In the genomic region with DNA sequence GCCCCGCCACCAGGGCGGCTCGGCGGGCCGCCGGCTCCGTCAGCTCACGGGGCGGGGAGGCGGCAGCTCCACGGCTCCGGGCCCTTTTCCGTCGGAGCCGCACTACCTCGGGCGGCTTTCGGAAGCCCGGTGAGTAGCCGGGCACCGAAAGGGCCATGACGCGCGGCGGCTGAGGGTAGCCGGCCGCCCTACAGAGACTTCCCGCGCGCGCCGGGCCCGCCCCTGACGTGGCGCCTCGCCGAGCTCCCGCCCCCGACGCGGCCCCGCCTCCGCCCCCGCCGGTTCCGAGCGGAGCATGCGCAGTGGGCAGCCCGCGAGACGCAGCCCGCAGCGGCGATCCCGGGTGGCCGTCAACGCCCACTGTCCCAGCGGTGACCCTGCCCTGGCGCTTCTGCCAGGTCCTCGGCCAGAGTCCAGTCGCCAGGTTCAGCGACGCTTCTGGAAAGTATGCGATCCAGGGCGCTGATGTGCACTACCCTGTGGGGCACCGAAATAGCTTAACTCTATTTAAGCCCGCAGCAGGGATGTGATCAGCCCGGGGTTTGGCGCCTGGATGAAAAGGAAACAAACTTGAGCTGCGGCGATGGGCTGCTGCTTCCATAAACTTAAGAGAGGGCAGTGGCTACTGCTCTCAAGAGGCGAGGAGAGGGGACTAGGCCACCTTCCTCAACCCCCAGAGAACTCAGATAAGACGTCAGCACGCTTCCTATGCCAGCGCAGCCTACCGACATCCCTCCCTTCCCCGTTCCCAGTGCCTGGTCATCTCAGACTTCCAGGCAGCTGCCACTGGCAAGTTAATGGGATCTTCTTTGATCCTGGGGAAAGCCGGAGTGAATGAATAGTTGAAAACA, we compare ENCODE assay signal across 1 cellular context.
TF ChIP-seq lines count a peak whose summit lies in the region.

A gene with protein sequence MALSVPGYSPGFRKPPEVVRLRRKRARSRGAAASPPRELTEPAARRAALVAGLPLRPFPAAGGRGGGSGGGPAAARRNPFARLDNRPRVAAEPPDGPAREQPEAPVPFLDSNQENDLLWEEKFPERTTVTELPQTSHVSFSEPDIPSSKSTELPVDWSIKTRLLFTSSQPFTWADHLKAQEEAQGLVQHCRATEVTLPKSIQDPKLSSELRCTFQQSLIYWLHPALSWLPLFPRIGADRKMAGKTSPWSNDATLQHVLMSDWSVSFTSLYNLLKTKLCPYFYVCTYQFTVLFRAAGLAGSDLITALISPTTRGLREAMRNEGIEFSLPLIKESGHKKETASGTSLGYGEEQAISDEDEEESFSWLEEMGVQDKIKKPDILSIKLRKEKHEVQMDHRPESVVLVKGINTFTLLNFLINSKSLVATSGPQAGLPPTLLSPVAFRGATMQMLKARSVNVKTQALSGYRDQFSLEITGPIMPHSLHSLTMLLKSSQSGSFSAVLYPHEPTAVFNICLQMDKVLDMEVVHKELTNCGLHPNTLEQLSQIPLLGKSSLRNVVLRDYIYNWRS (minus strand): TSS at position 200 of the 851 bp plus-strand sequence. CDS start 43 bp downstream, at position 157.

TF ChIP-seq in K562, 482 proteins besides CTCF, POLR2A, EP300 and RAD21 (continued from another document and continues in another):
- TF ChIP-seq, protein P1, sequence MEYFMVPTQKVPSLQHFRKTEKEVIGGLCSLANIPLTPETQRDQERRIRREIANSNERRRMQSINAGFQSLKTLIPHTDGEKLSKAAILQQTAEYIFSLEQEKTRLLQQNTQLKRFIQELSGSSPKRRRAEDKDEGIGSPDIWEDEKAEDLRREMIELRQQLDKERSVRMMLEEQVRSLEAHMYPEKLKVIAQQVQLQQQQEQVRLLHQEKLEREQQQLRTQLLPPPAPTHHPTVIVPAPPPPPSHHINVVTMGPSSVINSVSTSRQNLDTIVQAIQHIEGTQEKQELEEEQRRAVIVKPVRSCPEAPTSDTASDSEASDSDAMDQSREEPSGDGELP (CRISPR knock-in tag; IDR thresholded peaks at IDR 0.05; ENCODE audit: borderline replicate concordance), result peak; percentile 54; the same call in 1 of the 2 replicates
- TF ChIP-seq ZBTB1 (CRISPR knock-in tag; IDR thresholded peaks at IDR 0.05; ENCODE audit: borderline replicate concordance, low read depth) (peak; percentile 44; the same call in 1 of the 2 replicates), MTA1 (IDR thresholded peaks at IDR 0.05; ENCODE audit: borderline replicate concordance) (no peak), LEF1 (IDR thresholded peaks at IDR 0.05) (0 out of 2 replicates have a peak, but pooled peaks have one; percentile 12), KLF16 (IDR thresholded peaks at IDR 0.05) (no peak), MIER1 (IDR thresholded peaks at IDR 0.05; ENCODE audit: low read depth) (no peak; the same call in 1 of the 2 replicates), SRSF3 (IDR thresholded peaks at IDR 0.05; ENCODE audit: insufficient read depth, low read length) (no peak), TBL1XR1 (IDR thresholded peaks at IDR 0.05; ENCODE audit: low read length in 2 of 2) (no peak), PHF21A (IDR thresholded peaks at IDR 0.05; ENCODE audit: borderline replicate concordance, low read depth) (no peak), GATA2 (CRISPR knock-in tag; IDR thresholded peaks at IDR 0.05) (no peak), LCOR (CRISPR knock-in tag; IDR thresholded peaks at IDR 0.05) (no peak), NFATC3 (IDR thresholded peaks at IDR 0.05) (no peak), ETV6 (IDR thresholded peaks at IDR 0.05; ENCODE audit: borderline replicate concordance in 1 of 2, low read depth in 2 of 2, low read length in 1 of 2) (no peak), ETV6 (CRISPR knock-in tag; IDR thresholded peaks at IDR 0.05; ENCODE audit: borderline replicate concordance) (no peak), ZNF239 (CRISPR knock-in tag; IDR thresholded peaks at IDR 0.05) (no peak), ZNF354B (CRISPR knock-in tag; IDR thresholded peaks at IDR 0.05) (no peak), POLR2AphosphoS5 (IDR thresholded peaks at IDR 0.05; ENCODE audit: control insufficient read depth, insufficient read depth, low read depth, low read length) (peak; percentile 76), SMAD1 (IDR thresholded peaks at IDR 0.05; ENCODE audit: low read depth, low read length, partially characterized antibody) (no peak), CTBP1 (IDR thresholded peaks at IDR 0.05; ENCODE audit: borderline replicate concordance) (peak; percentile 77), SMARCA4 (IDR thresholded peaks at IDR 0.05) (peak; percentile 75), ZNF695 (CRISPR knock-in tag; IDR thresholded peaks at IDR 0.05) (no peak), MECOM (CRISPR knock-in tag; IDR thresholded peaks at IDR 0.05) (0 out of 2 replicates have a peak, but pooled peaks have one; percentile 4), ZNF121 (CRISPR knock-in tag; conservative IDR thresholded peaks at IDR 0.05) (no peak), PCBP2 (IDR thresholded peaks at IDR 0.05; ENCODE audit: low read depth, low read length, poor library complexity, severe bottlenecking) (no peak), ZNF143 (CRISPR knock-in tag; IDR thresholded peaks at IDR 0.05) (no peak), RBM17 (IDR thresholded peaks at IDR 0.05; ENCODE audit: borderline replicate concordance, low read depth, low read length) (no peak), MBD2 (IDR thresholded peaks at IDR 0.05; ENCODE audit: borderline replicate concordance, low read depth) (peak; percentile 36; the same call in 1 of the 2 replicates), ZC3H11A (IDR thresholded peaks at IDR 0.05; ENCODE audit: low read depth, low read length) (no peak), HDGF (IDR thresholded peaks at IDR 0.05) (no peak), EHMT2 (IDR thresholded peaks at IDR 0.05) (no peak), DNMT1 (IDR thresholded peaks at IDR 0.05) (no peak), KAT7 (CRISPR knock-in tag; IDR thresholded peaks at IDR 0.05; ENCODE audit: borderline replicate concordance) (no peak; the same call in 1 of the 2 replicates), PRPF4 (IDR thresholded peaks at IDR 0.05; ENCODE audit: insufficient read depth, low read depth, low read length, poor library complexity, severe bottlenecking) (no peak), FUS (optimal IDR thresholded peaks at IDR 0.05; ENCODE audit: low read depth, low read length) (peak; percentile 58), MAFK (IDR thresholded peaks at IDR 0.05; ENCODE audit: low read length) (no peak), MAFF (IDR thresholded peaks at IDR 0.05; ENCODE audit: low read length) (no peak), XRCC3 (IDR thresholded peaks at IDR 0.05) (no peak), CCAR2 (IDR thresholded peaks at IDR 0.05; ENCODE audit: low read depth, low read length) (no peak), FOSL1 (tag; conservative IDR thresholded peaks at IDR 0.05) (peak; percentile 59; the same call in 1 of the 2 replicates), ZNF785 (CRISPR knock-in tag; IDR thresholded peaks at IDR 0.05) (no peak), MTA3 (IDR thresholded peaks at IDR 0.05; ENCODE audit: borderline replicate concordance) (peak; percentile 79; the same call in 1 of the 2 replicates), ZNF197 (CRISPR knock-in tag; IDR thresholded peaks at IDR 0.05; ENCODE audit: low read depth) (no peak), RBFOX2 (IDR thresholded peaks at IDR 0.05; ENCODE audit: low read depth, low read length) (peak; percentile 94), POLR2G (IDR thresholded peaks at IDR 0.05; ENCODE audit: low read depth, low read length) (peak; percentile 93), TRIM24 (IDR thresholded peaks at IDR 0.05) (no peak), FOXK2 (conservative IDR thresholded peaks at IDR 0.05 in 1 of 2, IDR thresholded peaks at IDR 0.05 in 1 of 2; ENCODE audit: low read depth in 2 of 2) (no peak), NR1H2 (CRISPR knock-in tag; IDR thresholded peaks at IDR 0.05) (no peak)
- TF ChIP-seq, protein P2, sequence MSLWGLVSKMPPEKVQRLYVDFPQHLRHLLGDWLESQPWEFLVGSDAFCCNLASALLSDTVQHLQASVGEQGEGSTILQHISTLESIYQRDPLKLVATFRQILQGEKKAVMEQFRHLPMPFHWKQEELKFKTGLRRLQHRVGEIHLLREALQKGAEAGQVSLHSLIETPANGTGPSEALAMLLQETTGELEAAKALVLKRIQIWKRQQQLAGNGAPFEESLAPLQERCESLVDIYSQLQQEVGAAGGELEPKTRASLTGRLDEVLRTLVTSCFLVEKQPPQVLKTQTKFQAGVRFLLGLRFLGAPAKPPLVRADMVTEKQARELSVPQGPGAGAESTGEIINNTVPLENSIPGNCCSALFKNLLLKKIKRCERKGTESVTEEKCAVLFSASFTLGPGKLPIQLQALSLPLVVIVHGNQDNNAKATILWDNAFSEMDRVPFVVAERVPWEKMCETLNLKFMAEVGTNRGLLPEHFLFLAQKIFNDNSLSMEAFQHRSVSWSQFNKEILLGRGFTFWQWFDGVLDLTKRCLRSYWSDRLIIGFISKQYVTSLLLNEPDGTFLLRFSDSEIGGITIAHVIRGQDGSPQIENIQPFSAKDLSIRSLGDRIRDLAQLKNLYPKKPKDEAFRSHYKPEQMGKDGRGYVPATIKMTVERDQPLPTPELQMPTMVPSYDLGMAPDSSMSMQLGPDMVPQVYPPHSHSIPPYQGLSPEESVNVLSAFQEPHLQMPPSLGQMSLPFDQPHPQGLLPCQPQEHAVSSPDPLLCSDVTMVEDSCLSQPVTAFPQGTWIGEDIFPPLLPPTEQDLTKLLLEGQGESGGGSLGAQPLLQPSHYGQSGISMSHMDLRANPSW (CRISPR knock-in tag; IDR thresholded peaks at IDR 0.05), result peak; percentile 67; the same call in 1 of the 2 replicates
- TF ChIP-seq, protein P3, sequence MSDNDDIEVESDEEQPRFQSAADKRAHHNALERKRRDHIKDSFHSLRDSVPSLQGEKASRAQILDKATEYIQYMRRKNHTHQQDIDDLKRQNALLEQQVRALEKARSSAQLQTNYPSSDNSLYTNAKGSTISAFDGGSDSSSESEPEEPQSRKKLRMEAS (CRISPR knock-in tag; IDR thresholded peaks at IDR 0.05), result peak; percentile 32; the same call in 1 of the 2 replicates
- TF ChIP-seq, protein P4, sequence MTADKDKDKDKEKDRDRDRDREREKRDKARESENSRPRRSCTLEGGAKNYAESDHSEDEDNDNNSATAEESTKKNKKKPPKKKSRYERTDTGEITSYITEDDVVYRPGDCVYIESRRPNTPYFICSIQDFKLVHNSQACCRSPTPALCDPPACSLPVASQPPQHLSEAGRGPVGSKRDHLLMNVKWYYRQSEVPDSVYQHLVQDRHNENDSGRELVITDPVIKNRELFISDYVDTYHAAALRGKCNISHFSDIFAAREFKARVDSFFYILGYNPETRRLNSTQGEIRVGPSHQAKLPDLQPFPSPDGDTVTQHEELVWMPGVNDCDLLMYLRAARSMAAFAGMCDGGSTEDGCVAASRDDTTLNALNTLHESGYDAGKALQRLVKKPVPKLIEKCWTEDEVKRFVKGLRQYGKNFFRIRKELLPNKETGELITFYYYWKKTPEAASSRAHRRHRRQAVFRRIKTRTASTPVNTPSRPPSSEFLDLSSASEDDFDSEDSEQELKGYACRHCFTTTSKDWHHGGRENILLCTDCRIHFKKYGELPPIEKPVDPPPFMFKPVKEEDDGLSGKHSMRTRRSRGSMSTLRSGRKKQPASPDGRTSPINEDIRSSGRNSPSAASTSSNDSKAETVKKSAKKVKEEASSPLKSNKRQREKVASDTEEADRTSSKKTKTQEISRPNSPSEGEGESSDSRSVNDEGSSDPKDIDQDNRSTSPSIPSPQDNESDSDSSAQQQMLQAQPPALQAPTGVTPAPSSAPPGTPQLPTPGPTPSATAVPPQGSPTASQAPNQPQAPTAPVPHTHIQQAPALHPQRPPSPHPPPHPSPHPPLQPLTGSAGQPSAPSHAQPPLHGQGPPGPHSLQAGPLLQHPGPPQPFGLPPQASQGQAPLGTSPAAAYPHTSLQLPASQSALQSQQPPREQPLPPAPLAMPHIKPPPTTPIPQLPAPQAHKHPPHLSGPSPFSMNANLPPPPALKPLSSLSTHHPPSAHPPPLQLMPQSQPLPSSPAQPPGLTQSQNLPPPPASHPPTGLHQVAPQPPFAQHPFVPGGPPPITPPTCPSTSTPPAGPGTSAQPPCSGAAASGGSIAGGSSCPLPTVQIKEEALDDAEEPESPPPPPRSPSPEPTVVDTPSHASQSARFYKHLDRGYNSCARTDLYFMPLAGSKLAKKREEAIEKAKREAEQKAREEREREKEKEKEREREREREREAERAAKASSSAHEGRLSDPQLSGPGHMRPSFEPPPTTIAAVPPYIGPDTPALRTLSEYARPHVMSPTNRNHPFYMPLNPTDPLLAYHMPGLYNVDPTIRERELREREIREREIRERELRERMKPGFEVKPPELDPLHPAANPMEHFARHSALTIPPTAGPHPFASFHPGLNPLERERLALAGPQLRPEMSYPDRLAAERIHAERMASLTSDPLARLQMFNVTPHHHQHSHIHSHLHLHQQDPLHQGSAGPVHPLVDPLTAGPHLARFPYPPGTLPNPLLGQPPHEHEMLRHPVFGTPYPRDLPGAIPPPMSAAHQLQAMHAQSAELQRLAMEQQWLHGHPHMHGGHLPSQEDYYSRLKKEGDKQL (CRISPR knock-in tag; IDR thresholded peaks at IDR 0.05; ENCODE audit: borderline replicate concordance), result no peak
- TF ChIP-seq, protein P5, sequence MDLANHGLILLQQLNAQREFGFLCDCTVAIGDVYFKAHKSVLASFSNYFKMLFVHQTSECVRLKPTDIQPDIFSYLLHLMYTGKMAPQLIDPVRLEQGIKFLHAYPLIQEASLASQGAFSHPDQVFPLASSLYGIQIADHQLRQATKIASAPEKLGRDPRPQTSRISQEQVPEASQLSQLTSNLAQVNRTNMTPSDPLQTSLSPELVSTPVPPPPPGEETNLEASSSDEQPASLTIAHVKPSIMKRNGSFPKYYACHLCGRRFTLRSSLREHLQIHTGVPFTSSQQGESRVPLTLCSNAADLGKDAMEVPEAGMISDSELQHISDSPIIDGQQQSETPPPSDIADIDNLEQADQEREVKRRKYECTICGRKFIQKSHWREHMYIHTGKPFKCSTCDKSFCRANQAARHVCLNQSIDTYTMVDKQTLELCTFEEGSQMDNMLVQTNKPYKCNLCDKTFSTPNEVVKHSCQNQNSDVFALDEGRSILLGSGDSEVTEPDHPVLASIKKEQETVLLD (IDR thresholded peaks at IDR 0.05), result peak; percentile 72
- TF ChIP-seq, protein P6, sequence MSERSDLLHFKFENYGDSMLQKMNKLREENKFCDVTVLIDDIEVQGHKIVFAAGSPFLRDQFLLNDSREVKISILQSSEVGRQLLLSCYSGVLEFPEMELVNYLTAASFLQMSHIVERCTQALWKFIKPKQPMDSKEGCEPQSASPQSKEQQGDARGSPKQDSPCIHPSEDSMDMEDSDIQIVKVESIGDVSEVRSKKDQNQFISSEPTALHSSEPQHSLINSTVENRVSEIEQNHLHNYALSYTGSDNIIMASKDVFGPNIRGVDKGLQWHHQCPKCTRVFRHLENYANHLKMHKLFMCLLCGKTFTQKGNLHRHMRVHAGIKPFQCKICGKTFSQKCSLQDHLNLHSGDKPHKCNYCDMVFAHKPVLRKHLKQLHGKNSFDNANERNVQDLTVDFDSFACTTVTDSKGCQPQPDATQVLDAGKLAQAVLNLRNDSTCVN (CRISPR knock-in tag; IDR thresholded peaks at IDR 0.05), result no peak
- TF ChIP-seq, protein P7, sequence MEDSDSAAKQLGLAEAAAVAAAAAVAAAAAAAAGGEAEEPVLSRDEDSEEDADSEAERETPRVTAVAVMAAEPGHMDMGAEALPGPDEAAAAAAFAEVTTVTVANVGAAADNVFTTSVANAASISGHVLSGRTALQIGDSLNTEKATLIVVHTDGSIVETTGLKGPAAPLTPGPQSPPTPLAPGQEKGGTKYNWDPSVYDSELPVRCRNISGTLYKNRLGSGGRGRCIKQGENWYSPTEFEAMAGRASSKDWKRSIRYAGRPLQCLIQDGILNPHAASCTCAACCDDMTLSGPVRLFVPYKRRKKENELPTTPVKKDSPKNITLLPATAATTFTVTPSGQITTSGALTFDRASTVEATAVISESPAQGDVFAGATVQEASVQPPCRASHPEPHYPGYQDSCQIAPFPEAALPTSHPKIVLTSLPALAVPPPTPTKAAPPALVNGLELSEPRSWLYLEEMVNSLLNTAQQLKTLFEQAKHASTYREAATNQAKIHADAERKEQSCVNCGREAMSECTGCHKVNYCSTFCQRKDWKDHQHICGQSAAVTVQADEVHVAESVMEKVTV (CRISPR knock-in tag; IDR thresholded peaks at IDR 0.05), result no peak
